ENCODE assay signal across 9 cellular contexts in the genomic region with DNA sequence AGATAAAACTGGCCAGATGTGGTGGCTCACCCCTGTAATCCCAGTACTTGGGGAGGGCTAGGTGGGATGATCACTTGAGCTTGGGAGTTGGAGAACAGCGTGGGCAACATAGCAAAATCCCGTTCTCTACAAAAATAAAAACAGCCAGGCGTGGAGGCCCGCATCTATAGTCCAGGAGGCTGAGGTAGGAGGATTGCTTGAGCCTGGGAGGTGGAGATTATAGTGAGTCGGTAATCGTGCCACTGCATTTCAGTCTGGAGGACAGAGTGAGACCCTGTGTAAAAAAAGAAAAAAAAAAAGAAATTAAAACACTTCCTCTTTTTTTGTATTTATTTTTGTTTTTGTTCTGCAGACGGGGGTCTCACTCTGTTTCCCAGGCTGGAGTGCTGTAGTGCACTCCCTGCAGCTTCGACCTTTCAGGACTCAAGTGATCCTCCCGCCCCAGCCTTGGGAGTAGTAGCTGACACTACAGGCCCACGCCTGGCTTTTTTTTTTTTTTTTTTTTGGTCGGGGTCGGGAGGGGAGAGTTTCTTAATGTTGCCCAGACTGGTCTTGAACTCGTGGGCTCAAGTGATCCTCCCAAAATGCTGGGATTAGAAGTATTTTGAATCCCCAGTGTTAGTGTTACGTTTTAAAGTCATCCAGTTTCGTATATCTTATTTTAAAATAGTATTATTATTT. TPM values are rescaled to one million over a fixed set of nuclear protein-coding genes. Genes with fewer than 3 reads are reported as not detected.
DNase-seq lines count a peak whose midpoint lies in the region; ATAC-seq and TF ChIP-seq lines count a peak whose summit lies in the region.
"Had no signal": no experiment of that assay in that cellular context is flagged by ENCODE, and none has a peak within 500 bp of the region (broad histone marks: within the 10 kb centered on the region; RNA-seq: fewer than 3 reads in every experiment).

No MANE protein-coding gene starts in this region.

- in situ Hi-C loops in HAP-1 (cut with MboI; ENCODE audit: low sequenced_read_pairs) (no loop called here), GM13976 (cut with MboI; ENCODE audit: low sequenced_read_pairs, unreplicated experiment) (no loop called here)

- TF ChIP-seq CTCF in WERI-Rb-1 (IDR thresholded peaks at IDR 0.05; ENCODE audit: low read depth, low read length), result no peak
- no peak for TF ChIP-seq CTCF in GM13976 (IDR thresholded peaks at IDR 0.05; ENCODE audit: borderline replicate concordance, control extremely low read depth, extremely low read depth, insufficient read depth, missing control alignments)

- no peaks in the 10 kb centered on the region for H3K27me3 ChIP-seq in HAP-1 (ENCODE audit: low read depth)
- H3K27me3 ChIP-seq in WERI-Rb-1 (ENCODE audit: insufficient read depth, low read depth, severe bottlenecking), result no peaks in the 10 kb centered on the region
- no peaks in the 10 kb centered on the region for H3K27me3 ChIP-seq in right cardiac atrium (ENCODE audit: control insufficient read depth, insufficient read depth)

- WGBS in right cardiac atrium, result 47% methylated on average over 15 of the region's 15 CpGs

- intact Hi-C loops in right cardiac atrium (cut with DNase I), result no loop called here

- no peaks in the 10 kb centered on the region for H3K9me3 ChIP-seq in HAP-1
- H3K9me3 ChIP-seq in WERI-Rb-1 (ENCODE audit: severe bottlenecking), result no peaks in the 10 kb centered on the region
- H3K9me3 ChIP-seq in right cardiac atrium (ENCODE audit: control insufficient read depth, low read length), result no peaks in the 10 kb centered on the region

- H3K4me1 ChIP-seq in HAP-1 (peaks cover 7% of the 10 kb centered on the region), right cardiac atrium (ENCODE audit: control insufficient read depth, insufficient read depth, low read length) (no peaks in the 10 kb centered on the region)

- no peak for DNase-seq in HAP-1 (ENCODE audit: low spot score in 2 of 2)
- no peak for DNase-seq in WERI-Rb-1
- no peak for DNase-seq in right cardiac atrium
- DNase-seq in GM13976 (ENCODE audit: low spot score), result no peak
- no peak for DNase-seq in DMS79 (lab: John Stamatoyannopoulos, UW)
- DNase-seq in activated CD8-positive, alpha-beta memory T cell treated with anti-CD3 and anti-CD28 coated beads for 24 hours, result no peak
- DNase-seq: activated CD4-positive, alpha-beta T cell treated with anti-CD3 and anti-CD28 coated beads, Interleukin-2, amount 50 U/mL, for 1 hour had no signal

- no peak for ATAC-seq in right cardiac atrium
- ATAC-seq in HG03442 (IDR thresholded peaks at IDR 0.05; ENCODE audit: unreplicated experiment), result no peak

- peak overlapping the region; percentile 76 for H3K4me3 ChIP-seq in HAP-1
- peak overlapping the region; percentile 99 for H3K4me3 ChIP-seq in WERI-Rb-1 (ENCODE audit: low read depth, low read length)
- H3K4me3 ChIP-seq in right cardiac atrium (ENCODE audit: low read length), result peak overlapping the region; percentile 90
- H3K4me3 ChIP-seq in skin epidermis, result peak overlapping the region; percentile 54 to 97 (median 89)

- H3K36me3 ChIP-seq in HAP-1 (replicated peaks), result peaks cover 10% of the 10 kb centered on the region
- peaks cover 14% of the 10 kb centered on the region for H3K36me3 ChIP-seq in WERI-Rb-1

- H3K27ac ChIP-seq in WERI-Rb-1 (no peak overlapping the region; the same call in 1 of the 2 replicates), right cardiac atrium (ENCODE audit: low read length) (peak overlapping the region; percentile 17), skin epidermis (peak overlapping the region in 8 of 21 experiments; percentile 85 to 99 (median 98))

RNA-seq across cellular contexts. Expression of a gene that starts 1.5 kb away (rescaled TPM):
- total RNA-seq in right cardiac atrium, result 100 to 1,000 TPM; 128 to 148 (median 139) TPM
- polyA plus RNA-seq in right cardiac atrium, result 89.5 TPM

RNA-seq across cellular contexts. Expression of a gene that starts 12.8 kb away (rescaled TPM):
- 1 to 10 TPM; 6.3 to 8.5 (median 6.9) TPM for total RNA-seq in right cardiac atrium
- polyA plus RNA-seq in right cardiac atrium, result 5.0 TPM

RNA-seq across cellular contexts. Expression of a gene that starts 51.1 kb away (rescaled TPM):
- 10 to 100 TPM; 16.2 to 20.1 (median 17.1) TPM for total RNA-seq in right cardiac atrium
- polyA plus RNA-seq in right cardiac atrium, result 8.7 TPM
